Comparison of ENCODE assay signal across 1 cellular context in the genomic region with DNA sequence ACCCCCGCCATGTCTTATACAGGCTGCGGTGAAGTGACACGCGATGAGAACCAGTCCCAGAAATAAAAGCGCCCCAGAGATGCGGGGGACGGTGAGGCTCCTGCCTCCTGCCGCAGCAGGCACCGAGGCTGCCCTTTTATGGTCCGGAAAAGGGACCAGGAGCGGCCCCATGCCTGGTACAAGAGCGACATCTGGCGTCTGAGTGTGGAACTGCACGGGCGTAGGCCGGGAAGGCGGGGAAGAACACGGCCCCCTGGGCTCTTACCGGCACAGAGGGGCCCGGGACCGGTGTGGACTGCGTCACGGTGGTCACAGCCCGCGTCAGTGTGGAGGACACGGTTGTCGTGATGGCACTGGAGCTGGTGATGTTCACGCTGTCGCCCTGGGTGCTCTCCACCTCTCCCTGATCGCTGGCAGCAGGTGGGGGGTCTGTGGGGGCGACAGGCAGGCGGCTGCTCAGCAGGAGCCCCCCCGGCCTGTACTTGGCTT.
TF ChIP-seq lines count a peak whose summit lies in the region.

No MANE protein-coding gene starts in this region.

TF ChIP-seq in K562, 482 proteins besides CTCF, POLR2A, EP300 and RAD21 (continued from another document):
- peak; percentile 59 for TF ChIP-seq VEZF1 (CRISPR knock-in tag; IDR thresholded peaks at IDR 0.05)
- TF ChIP-seq, protein P1, sequence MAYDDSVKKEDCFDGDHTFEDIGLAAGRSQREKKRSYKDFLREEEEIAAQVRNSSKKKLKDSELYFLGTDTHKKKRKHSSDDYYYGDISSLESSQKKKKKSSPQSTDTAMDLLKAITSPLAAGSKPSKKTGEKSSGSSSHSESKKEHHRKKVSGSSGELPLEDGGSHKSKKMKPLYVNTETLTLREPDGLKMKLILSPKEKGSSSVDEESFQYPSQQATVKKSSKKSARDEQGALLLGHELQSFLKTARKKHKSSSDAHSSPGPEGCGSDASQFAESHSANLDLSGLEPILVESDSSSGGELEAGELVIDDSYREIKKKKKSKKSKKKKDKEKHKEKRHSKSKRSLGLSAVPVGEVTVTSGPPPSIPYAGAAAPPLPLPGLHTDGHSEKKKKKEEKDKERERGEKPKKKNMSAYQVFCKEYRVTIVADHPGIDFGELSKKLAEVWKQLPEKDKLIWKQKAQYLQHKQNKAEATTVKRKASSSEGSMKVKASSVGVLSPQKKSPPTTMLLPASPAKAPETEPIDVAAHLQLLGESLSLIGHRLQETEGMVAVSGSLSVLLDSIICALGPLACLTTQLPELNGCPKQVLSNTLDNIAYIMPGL (CRISPR knock-in tag; IDR thresholded peaks at IDR 0.05), result no peak
- no peak for TF ChIP-seq TAF9B (IDR thresholded peaks at IDR 0.05; ENCODE audit: partially characterized antibody)
- TF ChIP-seq CCNT2 (IDR thresholded peaks at IDR 0.05; ENCODE audit: borderline replicate concordance, extremely low read depth, insufficient read length, low read depth, low read length), result no peak
- TF ChIP-seq U2AF2 (optimal IDR thresholded peaks at IDR 0.05; ENCODE audit: low read depth, low read length), result no peak
- no peak for TF ChIP-seq KDM5B (IDR thresholded peaks at IDR 0.05; ENCODE audit: insufficient replicate concordance, low read depth, low read length)
- no peak for TF ChIP-seq NONO (IDR thresholded peaks at IDR 0.05; ENCODE audit: low read depth in 2 of 2, low read length in 1 of 2)
- no peak for TF ChIP-seq NCOA2 (IDR thresholded peaks at IDR 0.05; ENCODE audit: partially characterized antibody in 2 of 2)
- no peak for TF ChIP-seq MBD1 (CRISPR knock-in tag; IDR thresholded peaks at IDR 0.05)
- TF ChIP-seq, protein P2, sequence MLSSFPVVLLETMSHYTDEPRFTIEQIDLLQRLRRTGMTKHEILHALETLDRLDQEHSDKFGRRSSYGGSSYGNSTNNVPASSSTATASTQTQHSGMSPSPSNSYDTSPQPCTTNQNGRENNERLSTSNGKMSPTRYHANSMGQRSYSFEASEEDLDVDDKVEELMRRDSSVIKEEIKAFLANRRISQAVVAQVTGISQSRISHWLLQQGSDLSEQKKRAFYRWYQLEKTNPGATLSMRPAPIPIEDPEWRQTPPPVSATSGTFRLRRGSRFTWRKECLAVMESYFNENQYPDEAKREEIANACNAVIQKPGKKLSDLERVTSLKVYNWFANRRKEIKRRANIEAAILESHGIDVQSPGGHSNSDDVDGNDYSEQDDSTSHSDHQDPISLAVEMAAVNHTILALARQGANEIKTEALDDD (IDR thresholded peaks at IDR 0.05), result no peak
- no peak for TF ChIP-seq FOXM1 (IDR thresholded peaks at IDR 0.05; ENCODE audit: low read depth)
- no peak for TF ChIP-seq FOXM1 (CRISPR knock-in tag; IDR thresholded peaks at IDR 0.05; ENCODE audit: low read depth)
- peak; percentile 41; the same call in 1 of the 2 replicates for TF ChIP-seq ZBTB7A (IDR thresholded peaks at IDR 0.05; ENCODE audit: borderline replicate concordance, control insufficient read depth, low read depth, low read length)
- TF ChIP-seq MLX (CRISPR knock-in tag; conservative IDR thresholded peaks at IDR 0.05), result no peak
- TF ChIP-seq, protein P3, sequence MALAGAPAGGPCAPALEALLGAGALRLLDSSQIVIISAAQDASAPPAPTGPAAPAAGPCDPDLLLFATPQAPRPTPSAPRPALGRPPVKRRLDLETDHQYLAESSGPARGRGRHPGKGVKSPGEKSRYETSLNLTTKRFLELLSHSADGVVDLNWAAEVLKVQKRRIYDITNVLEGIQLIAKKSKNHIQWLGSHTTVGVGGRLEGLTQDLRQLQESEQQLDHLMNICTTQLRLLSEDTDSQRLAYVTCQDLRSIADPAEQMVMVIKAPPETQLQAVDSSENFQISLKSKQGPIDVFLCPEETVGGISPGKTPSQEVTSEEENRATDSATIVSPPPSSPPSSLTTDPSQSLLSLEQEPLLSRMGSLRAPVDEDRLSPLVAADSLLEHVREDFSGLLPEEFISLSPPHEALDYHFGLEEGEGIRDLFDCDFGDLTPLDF (CRISPR knock-in tag; IDR thresholded peaks at IDR 0.05), result no peak
- TF ChIP-seq, protein P4, sequence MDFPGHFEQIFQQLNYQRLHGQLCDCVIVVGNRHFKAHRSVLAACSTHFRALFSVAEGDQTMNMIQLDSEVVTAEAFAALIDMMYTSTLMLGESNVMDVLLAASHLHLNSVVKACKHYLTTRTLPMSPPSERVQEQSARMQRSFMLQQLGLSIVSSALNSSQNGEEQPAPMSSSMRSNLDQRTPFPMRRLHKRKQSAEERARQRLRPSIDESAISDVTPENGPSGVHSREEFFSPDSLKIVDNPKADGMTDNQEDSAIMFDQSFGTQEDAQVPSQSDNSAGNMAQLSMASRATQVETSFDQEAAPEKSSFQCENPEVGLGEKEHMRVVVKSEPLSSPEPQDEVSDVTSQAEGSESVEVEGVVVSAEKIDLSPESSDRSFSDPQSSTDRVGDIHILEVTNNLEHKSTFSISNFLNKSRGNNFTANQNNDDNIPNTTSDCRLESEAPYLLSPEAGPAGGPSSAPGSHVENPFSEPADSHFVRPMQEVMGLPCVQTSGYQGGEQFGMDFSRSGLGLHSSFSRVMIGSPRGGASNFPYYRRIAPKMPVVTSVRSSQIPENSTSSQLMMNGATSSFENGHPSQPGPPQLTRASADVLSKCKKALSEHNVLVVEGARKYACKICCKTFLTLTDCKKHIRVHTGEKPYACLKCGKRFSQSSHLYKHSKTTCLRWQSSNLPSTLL (IDR thresholded peaks at IDR 0.05), result no peak
- TF ChIP-seq, protein P5, sequence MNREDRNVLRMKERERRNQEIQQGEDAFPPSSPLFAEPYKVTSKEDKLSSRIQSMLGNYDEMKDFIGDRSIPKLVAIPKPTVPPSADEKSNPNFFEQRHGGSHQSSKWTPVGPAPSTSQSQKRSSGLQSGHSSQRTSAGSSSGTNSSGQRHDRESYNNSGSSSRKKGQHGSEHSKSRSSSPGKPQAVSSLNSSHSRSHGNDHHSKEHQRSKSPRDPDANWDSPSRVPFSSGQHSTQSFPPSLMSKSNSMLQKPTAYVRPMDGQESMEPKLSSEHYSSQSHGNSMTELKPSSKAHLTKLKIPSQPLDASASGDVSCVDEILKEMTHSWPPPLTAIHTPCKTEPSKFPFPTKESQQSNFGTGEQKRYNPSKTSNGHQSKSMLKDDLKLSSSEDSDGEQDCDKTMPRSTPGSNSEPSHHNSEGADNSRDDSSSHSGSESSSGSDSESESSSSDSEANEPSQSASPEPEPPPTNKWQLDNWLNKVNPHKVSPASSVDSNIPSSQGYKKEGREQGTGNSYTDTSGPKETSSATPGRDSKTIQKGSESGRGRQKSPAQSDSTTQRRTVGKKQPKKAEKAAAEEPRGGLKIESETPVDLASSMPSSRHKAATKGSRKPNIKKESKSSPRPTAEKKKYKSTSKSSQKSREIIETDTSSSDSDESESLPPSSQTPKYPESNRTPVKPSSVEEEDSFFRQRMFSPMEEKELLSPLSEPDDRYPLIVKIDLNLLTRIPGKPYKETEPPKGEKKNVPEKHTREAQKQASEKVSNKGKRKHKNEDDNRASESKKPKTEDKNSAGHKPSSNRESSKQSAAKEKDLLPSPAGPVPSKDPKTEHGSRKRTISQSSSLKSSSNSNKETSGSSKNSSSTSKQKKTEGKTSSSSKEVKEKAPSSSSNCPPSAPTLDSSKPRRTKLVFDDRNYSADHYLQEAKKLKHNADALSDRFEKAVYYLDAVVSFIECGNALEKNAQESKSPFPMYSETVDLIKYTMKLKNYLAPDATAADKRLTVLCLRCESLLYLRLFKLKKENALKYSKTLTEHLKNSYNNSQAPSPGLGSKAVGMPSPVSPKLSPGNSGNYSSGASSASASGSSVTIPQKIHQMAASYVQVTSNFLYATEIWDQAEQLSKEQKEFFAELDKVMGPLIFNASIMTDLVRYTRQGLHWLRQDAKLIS (CRISPR knock-in tag; IDR thresholded peaks at IDR 0.05), result no peak
- no peak for TF ChIP-seq U2AF1 (optimal IDR thresholded peaks at IDR 0.05; ENCODE audit: low read depth, low read length)
- no peak for TF ChIP-seq ZNF165 (CRISPR knock-in tag; IDR thresholded peaks at IDR 0.05; ENCODE audit: borderline replicate concordance)
- TF ChIP-seq, protein P6, sequence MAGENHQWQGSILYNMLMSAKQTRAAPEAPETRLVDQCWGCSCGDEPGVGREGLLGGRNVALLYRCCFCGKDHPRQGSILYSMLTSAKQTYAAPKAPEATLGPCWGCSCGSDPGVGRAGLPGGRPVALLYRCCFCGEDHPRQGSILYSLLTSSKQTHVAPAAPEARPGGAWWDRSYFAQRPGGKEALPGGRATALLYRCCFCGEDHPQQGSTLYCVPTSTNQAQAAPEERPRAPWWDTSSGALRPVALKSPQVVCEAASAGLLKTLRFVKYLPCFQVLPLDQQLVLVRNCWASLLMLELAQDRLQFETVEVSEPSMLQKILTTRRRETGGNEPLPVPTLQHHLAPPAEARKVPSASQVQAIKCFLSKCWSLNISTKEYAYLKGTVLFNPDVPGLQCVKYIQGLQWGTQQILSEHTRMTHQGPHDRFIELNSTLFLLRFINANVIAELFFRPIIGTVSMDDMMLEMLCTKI (IDR thresholded peaks at IDR 0.05; ENCODE audit: partially characterized antibody), result no peak
- no peak for TF ChIP-seq POLR3G (IDR thresholded peaks at IDR 0.05; ENCODE audit: extremely low read depth, insufficient read length, insufficient replicate concordance)
- no peak for TF ChIP-seq HOXB6 (CRISPR knock-in tag; IDR thresholded peaks at IDR 0.05; ENCODE audit: borderline replicate concordance)
- peak; percentile 72 for TF ChIP-seq POLR2G (IDR thresholded peaks at IDR 0.05; ENCODE audit: low read depth, low read length)
- TF ChIP-seq CREM (IDR thresholded peaks at IDR 0.05; ENCODE audit: low read depth), result no peak
- TF ChIP-seq SPI1 (IDR thresholded peaks at IDR 0.05; ENCODE audit: borderline replicate concordance, low read depth, low read length), result no peak
- no peak for TF ChIP-seq RBM34 (IDR thresholded peaks at IDR 0.05; ENCODE audit: borderline replicate concordance, insufficient read depth, low read length)
- TF ChIP-seq SMAD3 (CRISPR knock-in tag; conservative IDR thresholded peaks at IDR 0.05), result no peak
- no peak for TF ChIP-seq ZC3H11A (IDR thresholded peaks at IDR 0.05; ENCODE audit: low read depth, low read length)
- TF ChIP-seq, protein P7, sequence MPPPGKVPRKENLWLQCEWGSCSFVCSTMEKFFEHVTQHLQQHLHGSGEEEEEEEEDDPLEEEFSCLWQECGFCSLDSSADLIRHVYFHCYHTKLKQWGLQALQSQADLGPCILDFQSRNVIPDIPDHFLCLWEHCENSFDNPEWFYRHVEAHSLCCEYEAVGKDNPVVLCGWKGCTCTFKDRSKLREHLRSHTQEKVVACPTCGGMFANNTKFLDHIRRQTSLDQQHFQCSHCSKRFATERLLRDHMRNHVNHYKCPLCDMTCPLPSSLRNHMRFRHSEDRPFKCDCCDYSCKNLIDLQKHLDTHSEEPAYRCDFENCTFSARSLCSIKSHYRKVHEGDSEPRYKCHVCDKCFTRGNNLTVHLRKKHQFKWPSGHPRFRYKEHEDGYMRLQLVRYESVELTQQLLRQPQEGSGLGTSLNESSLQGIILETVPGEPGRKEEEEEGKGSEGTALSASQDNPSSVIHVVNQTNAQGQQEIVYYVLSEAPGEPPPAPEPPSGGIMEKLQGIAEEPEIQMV (tag; conservative IDR thresholded peaks at IDR 0.05; ENCODE audit: low read depth), result no peak
- TF ChIP-seq ZNF121 (CRISPR knock-in tag; conservative IDR thresholded peaks at IDR 0.05), result no peak
- TF ChIP-seq SRSF1 (IDR thresholded peaks at IDR 0.05; ENCODE audit: low read depth, low read length), result no peak
- peak; percentile 20; the same call in 1 of the 2 replicates for TF ChIP-seq MAFK (IDR thresholded peaks at IDR 0.05; ENCODE audit: low read length)
- TF ChIP-seq ZBTB26 (CRISPR knock-in tag; IDR thresholded peaks at IDR 0.05), result no peak
TF ChIP-seq in K562: peak in this region for 30.
